In genomic region chr18:57832730-57833129, GRCh38 we compare ENCODE assay signal across 2 cellular contexts.
TF ChIP-seq lines count a peak whose summit lies in the region.

No MANE protein-coding gene starts in this region.

TF ChIP-seq in SK-N-SH, 30 proteins besides CTCF, POLR2A, EP300 and RAD21 (continued from another document):
- TF ChIP-seq IRF3 (IDR thresholded peaks at IDR 0.05; ENCODE audit: low read depth, low read length) (no peak), FOXM1 (IDR thresholded peaks at IDR 0.05; ENCODE audit: low read depth) (no peak)

TF ChIP-seq in SK-N-SH treated with all-trans-retinoic acid at 6 μM for 48 hours, 23 proteins besides CTCF, POLR2A, EP300 and RAD21 (continued from another document):
- TF ChIP-seq ISL1 (CRISPR knock-in tag; IDR thresholded peaks at IDR 0.05) (no peak), ARNTL (CRISPR knock-in tag; IDR thresholded peaks at IDR 0.05; ENCODE audit: borderline replicate concordance, low read depth) (no peak)
